Comparison of ENCODE assay signal across 2 cellular contexts in genomic region chr3:53161820-53162671, GRCh38.
TF ChIP-seq lines count a peak whose summit lies in the region.

No MANE protein-coding gene starts in this region.

TF ChIP-seq in GM23338, 12 proteins besides CTCF, POLR2A, EP300 and RAD21:
- no peak for TF ChIP-seq NANOG (IDR thresholded peaks at IDR 0.05; ENCODE audit: borderline replicate concordance)
- no peak for TF ChIP-seq CREB1 (CRISPR knock-in tag; IDR thresholded peaks at IDR 0.05; ENCODE audit: low read depth)
- no peak for TF ChIP-seq POLR2AphosphoS5 (IDR thresholded peaks at IDR 0.05; ENCODE audit: low read depth)

TF ChIP-seq in GM12878, 131 proteins besides CTCF, POLR2A, EP300 and RAD21 (continues in another document):
- TF ChIP-seq IRF5 (IDR thresholded peaks at IDR 0.05; ENCODE audit: borderline replicate concordance) (no peak), POU2F2 (IDR thresholded peaks at IDR 0.05; ENCODE audit: borderline replicate concordance, low read depth, low read length) (no peak), MEF2B (IDR thresholded peaks at IDR 0.05; ENCODE audit: partially characterized antibody, poor library complexity, severe bottlenecking) (peak; percentile 79), BHLHE40 (IDR thresholded peaks at IDR 0.05; ENCODE audit: borderline replicate concordance in 1 of 2, low read depth in 2 of 2, low read length in 1 of 2) (0 out of 4 replicates have a peak, but pooled peaks of 1 of the 2 experiments have one; percentile 2), DPF2 (IDR thresholded peaks at IDR 0.05) (peak; percentile 61), SMARCA5 (IDR thresholded peaks at IDR 0.05) (no peak), PAX8 (IDR thresholded peaks at IDR 0.05) (no peak), TAF1 (IDR thresholded peaks at IDR 0.05; ENCODE audit: borderline replicate concordance, low read depth, low read length) (no peak), NFIC (IDR thresholded peaks at IDR 0.05; ENCODE audit: low read depth, low read length) (no peak), ZNF24 (IDR thresholded peaks at IDR 0.05) (no peak), E2F4 (IDR thresholded peaks at IDR 0.05; ENCODE audit: low read depth, low read length) (no peak), HDGF (IDR thresholded peaks at IDR 0.05) (peak; percentile 49; the same call in 1 of the 2 replicates), ZNF622 (IDR thresholded peaks at IDR 0.05) (no peak), HCFC1 (IDR thresholded peaks at IDR 0.05; ENCODE audit: low read length) (no peak), SMAD1 (IDR thresholded peaks at IDR 0.05; ENCODE audit: low read depth, partially characterized antibody) (no peak), LARP7 (IDR thresholded peaks at IDR 0.05) (peak; percentile 21; the same call in 1 of the 2 replicates), NFYA (IDR thresholded peaks at IDR 0.05; ENCODE audit: borderline replicate concordance, low read depth, low read length) (no peak), USF2 (IDR thresholded peaks at IDR 0.05; ENCODE audit: borderline replicate concordance, low read depth, low read length) (no peak), HDAC2 (IDR thresholded peaks at IDR 0.05) (no peak), IKZF1 (conservative IDR thresholded peaks at IDR 0.05) (peak; percentile 85), CHD4 (IDR thresholded peaks at IDR 0.05) (no peak), RELB (IDR thresholded peaks at IDR 0.05; ENCODE audit: low read depth) (peak; percentile 75), CREB1 (IDR thresholded peaks at IDR 0.05; ENCODE audit: low read depth) (0 out of 2 replicates have a peak, but pooled peaks have one; percentile 65), BCL3 (IDR thresholded peaks at IDR 0.05; ENCODE audit: borderline replicate concordance, insufficient read depth, low read depth, low read length, poor library complexity, severe bottlenecking) (peak; percentile 28), SKIL (IDR thresholded peaks at IDR 0.05; ENCODE audit: low read depth, poor library complexity, severe bottlenecking) (peak; percentile 44), PML (IDR thresholded peaks at IDR 0.05; ENCODE audit: low read length) (no peak), JUNB (IDR thresholded peaks at IDR 0.05) (no peak), CUX1 (IDR thresholded peaks at IDR 0.05; ENCODE audit: insufficient replicate concordance, low read depth, low read length) (no peak), SPI1 (IDR thresholded peaks at IDR 0.05; ENCODE audit: borderline replicate concordance, insufficient read depth, low read depth, low read length) (peak; percentile 91), SIN3A (IDR thresholded peaks at IDR 0.05; ENCODE audit: low read depth, low read length) (no peak), CHD2 (IDR thresholded peaks at IDR 0.05; ENCODE audit: borderline replicate concordance, low read depth, low read length) (no peak), MXI1 (IDR thresholded peaks at IDR 0.05; ENCODE audit: low read depth, low read length) (no peak), RBBP5 (conservative IDR thresholded peaks at IDR 0.05) (no peak), CHD1 (IDR thresholded peaks at IDR 0.05; ENCODE audit: low read depth, low read length) (no peak), YY1 (IDR thresholded peaks at IDR 0.05; ENCODE audit: low read depth, low read length) (no peak), MTA3 (IDR thresholded peaks at IDR 0.05; ENCODE audit: borderline replicate concordance, low read length) (no peak), SMC3 (IDR thresholded peaks at IDR 0.05; ENCODE audit: borderline replicate concordance, low read length) (no peak), SRF (IDR thresholded peaks at IDR 0.05; ENCODE audit: low read depth in 2 of 2, low read length in 2 of 2) (no peak), ZNF592 (IDR thresholded peaks at IDR 0.05) (no peak), NFXL1 (IDR thresholded peaks at IDR 0.05; ENCODE audit: borderline replicate concordance) (no peak), E2F8 (IDR thresholded peaks at IDR 0.05; ENCODE audit: low read depth, partially characterized antibody) (no peak)
